Comparison of ENCODE assay signal across 1 cellular context in the genomic region with DNA sequence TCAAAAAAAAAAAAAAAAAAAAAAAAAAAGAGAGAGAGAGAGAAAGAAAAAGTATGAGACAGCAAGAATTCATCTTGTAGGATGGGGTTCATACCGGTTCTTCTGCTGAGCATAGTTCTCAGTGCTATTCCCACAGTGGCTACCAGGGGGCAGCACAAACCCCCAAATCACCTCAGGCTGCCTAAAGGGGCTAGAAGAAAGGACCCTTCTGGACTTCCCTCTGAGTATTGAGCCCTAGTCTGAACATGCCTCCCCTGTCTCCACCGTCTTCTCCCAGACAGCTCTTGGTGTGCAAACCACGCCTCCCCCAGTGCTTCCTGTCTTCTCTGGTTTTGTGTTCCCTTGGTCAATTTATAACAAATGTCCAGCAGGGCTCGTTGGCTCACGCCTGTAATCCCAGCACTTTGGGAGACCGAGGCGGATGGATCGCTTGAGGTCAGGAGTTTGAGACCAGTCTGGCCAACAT.
A peak's percentile ranks its signal among the peaks of the same experiment; 100 is the strongest.
TF ChIP-seq lines count a peak whose summit lies in the region.

No MANE protein-coding gene starts in this region.

TF ChIP-seq in GM12878, 131 proteins besides CTCF, POLR2A, EP300 and RAD21 (continued from another document):
- TF ChIP-seq IRF5 (IDR thresholded peaks at IDR 0.05; ENCODE audit: borderline replicate concordance): no peak
- TF ChIP-seq WRNIP1 (IDR thresholded peaks at IDR 0.05; ENCODE audit: borderline replicate concordance, low read depth, low read length): no peak
- peak in 1 of 2 experiments; percentile 15; a peak in 1 of 4 replicates for TF ChIP-seq IKZF2 (IDR thresholded peaks at IDR 0.05)
- TF ChIP-seq IKZF1 (conservative IDR thresholded peaks at IDR 0.05): 0 out of 2 replicates have a peak, but pooled peaks have one; percentile 22
- no peak for TF ChIP-seq CEBPZ (IDR thresholded peaks at IDR 0.05; ENCODE audit: low read depth, low read length)
- no peak for TF ChIP-seq ZNF217 (IDR thresholded peaks at IDR 0.05)
- TF ChIP-seq RB1 (IDR thresholded peaks at IDR 0.05; ENCODE audit: borderline replicate concordance): no peak
- no peak for TF ChIP-seq HDGF (IDR thresholded peaks at IDR 0.05)
- TF ChIP-seq LARP7 (IDR thresholded peaks at IDR 0.05): no peak
- no peak for TF ChIP-seq BCL3 (IDR thresholded peaks at IDR 0.05; ENCODE audit: borderline replicate concordance, insufficient read depth, low read depth, low read length, poor library complexity, severe bottlenecking)
- no peak for TF ChIP-seq POU2F2 (IDR thresholded peaks at IDR 0.05; ENCODE audit: borderline replicate concordance, low read depth, low read length)
- TF ChIP-seq STAT3 (IDR thresholded peaks at IDR 0.05; ENCODE audit: low read depth, low read length): no peak
- TF ChIP-seq SPI1 (IDR thresholded peaks at IDR 0.05; ENCODE audit: borderline replicate concordance, insufficient read depth, low read depth, low read length): no peak
- TF ChIP-seq YY1 (IDR thresholded peaks at IDR 0.05; ENCODE audit: low read depth, low read length): peak; percentile 55; the same call in 1 of the 2 replicates
- TF ChIP-seq, protein P1, sequence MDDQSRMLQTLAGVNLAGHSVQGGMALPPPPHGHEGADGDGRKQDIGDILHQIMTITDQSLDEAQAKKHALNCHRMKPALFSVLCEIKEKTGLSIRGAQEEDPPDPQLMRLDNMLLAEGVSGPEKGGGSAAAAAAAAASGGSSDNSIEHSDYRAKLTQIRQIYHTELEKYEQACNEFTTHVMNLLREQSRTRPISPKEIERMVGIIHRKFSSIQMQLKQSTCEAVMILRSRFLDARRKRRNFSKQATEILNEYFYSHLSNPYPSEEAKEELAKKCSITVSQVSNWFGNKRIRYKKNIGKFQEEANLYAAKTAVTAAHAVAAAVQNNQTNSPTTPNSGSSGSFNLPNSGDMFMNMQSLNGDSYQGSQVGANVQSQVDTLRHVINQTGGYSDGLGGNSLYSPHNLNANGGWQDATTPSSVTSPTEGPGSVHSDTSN (IDR thresholded peaks at IDR 0.05; ENCODE audit: insufficient replicate concordance, low read depth, low read length): no peak
- no peak for TF ChIP-seq RAD51 (IDR thresholded peaks at IDR 0.05)
- peak; percentile 93 for TF ChIP-seq SMC3 (IDR thresholded peaks at IDR 0.05; ENCODE audit: borderline replicate concordance, low read length)
- TF ChIP-seq SREBF1 (IDR thresholded peaks at IDR 0.05; ENCODE audit: low read length): no peak
- no peak for TF ChIP-seq CHD2 (IDR thresholded peaks at IDR 0.05; ENCODE audit: borderline replicate concordance, low read depth, low read length)
- TF ChIP-seq RUNX3 (IDR thresholded peaks at IDR 0.05; ENCODE audit: low read length): peak; percentile 50; the same call in 1 of the 2 replicates
- TF ChIP-seq, protein P2, sequence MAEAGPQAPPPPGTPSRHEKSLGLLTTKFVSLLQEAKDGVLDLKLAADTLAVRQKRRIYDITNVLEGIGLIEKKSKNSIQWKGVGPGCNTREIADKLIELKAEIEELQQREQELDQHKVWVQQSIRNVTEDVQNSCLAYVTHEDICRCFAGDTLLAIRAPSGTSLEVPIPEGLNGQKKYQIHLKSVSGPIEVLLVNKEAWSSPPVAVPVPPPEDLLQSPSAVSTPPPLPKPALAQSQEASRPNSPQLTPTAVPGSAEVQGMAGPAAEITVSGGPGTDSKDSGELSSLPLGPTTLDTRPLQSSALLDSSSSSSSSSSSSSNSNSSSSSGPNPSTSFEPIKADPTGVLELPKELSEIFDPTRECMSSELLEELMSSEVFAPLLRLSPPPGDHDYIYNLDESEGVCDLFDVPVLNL (IDR thresholded peaks at IDR 0.05; ENCODE audit: low read depth, low read length): no peak
- TF ChIP-seq TAF1 (IDR thresholded peaks at IDR 0.05; ENCODE audit: borderline replicate concordance, low read depth, low read length): no peak
- TF ChIP-seq JUNB (IDR thresholded peaks at IDR 0.05): no peak
- TF ChIP-seq KLF5 (IDR thresholded peaks at IDR 0.05; ENCODE audit: partially characterized antibody): no peak
- TF ChIP-seq MYC (IDR thresholded peaks at IDR 0.05; ENCODE audit: insufficient read depth, insufficient read length, insufficient replicate concordance, low read length, severe bottlenecking): no peak
- TF ChIP-seq PRDM15 (CRISPR knock-in tag; IDR thresholded peaks at IDR 0.05): no peak
